ENCODE assay signal across 24 cellular contexts in the genomic region with DNA sequence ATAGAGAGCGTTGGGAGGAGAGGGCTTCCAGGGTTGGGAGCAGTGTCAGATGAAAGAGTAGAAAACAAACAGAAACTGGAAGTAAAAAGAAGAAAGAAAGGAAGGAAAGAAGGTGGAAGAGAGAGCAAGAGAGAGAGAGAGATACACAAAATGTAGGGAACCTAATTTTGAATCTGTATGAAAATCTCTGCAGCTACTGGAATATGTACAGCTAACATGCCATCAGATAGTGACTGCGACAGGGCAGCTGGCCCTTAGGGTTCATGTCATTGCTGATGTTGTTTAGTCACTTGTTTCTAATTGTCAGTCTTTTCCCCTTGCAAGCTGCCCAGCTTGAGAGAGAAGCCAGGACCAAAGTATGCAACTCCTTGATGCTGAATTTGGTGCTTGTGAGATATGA.
"Had no signal": no experiment of that assay in that cellular context is flagged by ENCODE, and none has a peak within 500 bp of the region (broad histone marks: within the 10 kb centered on the region; RNA-seq: fewer than 3 reads in every experiment).

No MANE protein-coding gene starts in this region.

- H3K36me3 Mint-ChIP-seq: mesothelial cell of epicardium had no signal

- H3K9me3 Mint-ChIP-seq: mesothelial cell of epicardium, naive B cell had no signal

- ATAC-seq: esophagus mucosa, gastrocnemius medialis, heart right ventricle, left cardiac atrium, left lung, left ventricle myocardium superior, lower lobe of right lung, mucosa of descending colon had no signal

- H3K27ac ChIP-seq: coronary artery, dorsolateral prefrontal cortex, epithelial cell of prostate, esophagus squamous epithelium, gastrocnemius medialis, heart right ventricle, left lung, lower lobe of right lung had no signal

- H3K9me3 ChIP-seq: esophagus squamous epithelium, gastrocnemius medialis, heart right ventricle, left lung, lower lobe of right lung, mucosa of descending colon had no signal

- H3K27ac Mint-ChIP-seq: mesothelial cell of epicardium had no signal

- DNase-seq: dermis blood vessel endothelial cell; dorsolateral prefrontal cortex; effector CD4-positive, alpha-beta T cell; effector memory CD4-positive, alpha-beta T cell; erythroblast; esophagus squamous epithelium; foreskin fibroblast; foreskin melanocyte; gastrocnemius medialis; glutamatergic neuron; head of caudate nucleus; heart right ventricle; hippocampal formation; left cardiac atrium; left lung; left ventricle myocardium superior; lower lobe of right lung; mesenchymal stem cell; mucosa of descending colon; naive B cell had no signal

- H3K4me3 ChIP-seq: coronary artery, dorsolateral prefrontal cortex, esophagus squamous epithelium, gastrocnemius medialis, heart right ventricle, left lung, lower lobe of right lung, mucosa of descending colon had no signal

- H3K27me3 ChIP-seq: dorsolateral prefrontal cortex, esophagus squamous epithelium, gastrocnemius medialis, heart right ventricle, left lung had no signal

- H3K27me3 Mint-ChIP-seq: naive B cell had no signal

- H3K4me3 Mint-ChIP-seq: mesothelial cell of epicardium, naive B cell had no signal

- H3K4me1 Mint-ChIP-seq: mesothelial cell of epicardium had no signal

- H3K36me3 ChIP-seq: esophagus squamous epithelium, gastrocnemius medialis, heart right ventricle, left lung, lower lobe of right lung had no signal
